29 cellular contexts compared by ENCODE assay signal in the genomic region with DNA sequence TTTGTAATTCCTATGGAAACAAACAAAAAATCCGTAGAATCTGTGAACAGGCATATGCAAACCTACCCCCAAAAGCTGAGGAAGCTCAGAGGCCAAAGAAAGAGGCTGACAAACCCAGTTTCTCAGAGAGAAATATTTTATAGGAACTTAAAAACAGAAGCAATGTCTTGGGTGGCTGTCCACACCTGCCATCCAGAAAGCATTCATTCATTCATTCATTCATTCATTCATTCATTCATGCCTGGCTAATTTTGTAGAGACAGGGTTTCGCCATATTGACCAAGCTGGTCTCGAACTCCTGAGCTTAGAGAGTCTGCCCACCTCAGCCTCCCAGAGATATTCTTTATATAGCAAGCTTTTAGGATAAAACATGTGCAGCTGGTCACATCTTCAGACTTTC.
"Had no signal": no experiment of that assay in that cellular context is flagged by ENCODE, and none has a peak within 500 bp of the region (broad histone marks: within the 10 kb centered on the region; RNA-seq: fewer than 3 reads in every experiment).

No MANE protein-coding gene starts in this region.

- H3K27ac ChIP-seq: colonic mucosa, coronary artery, dorsolateral prefrontal cortex, epithelial cell of prostate, esophagus muscularis mucosa, esophagus squamous epithelium, foreskin keratinocyte, gastrocnemius medialis, gastroesophageal sphincter, heart left ventricle, heart right ventricle had no signal

- DNase-seq: colonic mucosa; cortex of kidney; dermis blood vessel endothelial cell; dorsolateral prefrontal cortex; effector CD4-positive, alpha-beta T cell; effector CD8-positive, alpha-beta T cell; effector memory CD4-positive, alpha-beta T cell; effector memory CD8-positive, alpha-beta T cell; endodermal cell; erythroblast; esophagus squamous epithelium; foreskin fibroblast; foreskin keratinocyte; foreskin melanocyte; gastrocnemius medialis; glutamatergic neuron; head of caudate nucleus; heart left ventricle; heart right ventricle had no signal

- H3K9me3 ChIP-seq: colonic mucosa, esophagus muscularis mucosa, esophagus squamous epithelium, gastrocnemius medialis, gastroesophageal sphincter had no signal

- H3K27me3 Mint-ChIP-seq: dendritic cell treated with granulocyte-macrophage colony-stimulating factor and Interleukin-4, amounts not matched to agents 40 ng/mL and 50 ng/mL, for 4 days; effector memory CD8-positive, alpha-beta T cell had no signal

- FAIRE-seq: colon, endometrium, endothelial cell of umbilical vein, frontal cortex had no signal

- H3K27me3 ChIP-seq: colonic mucosa, dorsolateral prefrontal cortex, esophagus muscularis mucosa, esophagus squamous epithelium, foreskin keratinocyte, gastrocnemius medialis, gastroesophageal sphincter, heart left ventricle, heart right ventricle had no signal

- H3K4me3 Mint-ChIP-seq: dendritic cell treated with granulocyte-macrophage colony-stimulating factor and Interleukin-4, amounts not matched to agents 40 ng/mL and 50 ng/mL, for 4 days; effector memory CD8-positive, alpha-beta T cell; endodermal cell had no signal

- H3K36me3 ChIP-seq: colonic mucosa had no signal

- H3K4me1 ChIP-seq: colonic mucosa, esophagus muscularis mucosa, esophagus squamous epithelium, foreskin keratinocyte, gastrocnemius medialis, gastroesophageal sphincter, heart left ventricle, heart right ventricle had no signal

- H3K4me3 ChIP-seq: colonic mucosa, coronary artery, dorsolateral prefrontal cortex, esophagus muscularis mucosa, esophagus squamous epithelium, gastrocnemius medialis, gastroesophageal sphincter, heart left ventricle, heart right ventricle had no signal

- ATAC-seq: effector memory CD8-positive, alpha-beta T cell; esophagus mucosa; foreskin keratinocyte; gastrocnemius medialis; gastroesophageal sphincter; heart left ventricle; heart right ventricle had no signal
